ENCODE assay signal across 20 cellular contexts in genomic region chr2:143572421-143572820, GRCh38.
DNase-seq lines count a peak whose midpoint lies in the region; ATAC-seq and TF ChIP-seq lines count a peak whose summit lies in the region.
"Had no signal": no experiment of that assay in that cellular context is flagged by ENCODE, and none has a peak within 500 bp of the region (broad histone marks: within the 10 kb centered on the region; RNA-seq: fewer than 3 reads in every experiment).

No MANE protein-coding gene starts in this region.

- H3K4me1 ChIP-seq in CD8-positive, alpha-beta memory T cell (ENCODE audit: insufficient read depth, low read length), result no peaks in the 10 kb centered on the region
- H3K4me1 ChIP-seq: Caco-2, SJSA1 had no signal

- H3K27ac Mint-ChIP-seq in activated naive CD4-positive, alpha-beta T cell treated with anti-CD3 and anti-CD28 coated beads, Interleukin-2, amount 50 U/mL, for 72 hours, result peak overlapping the region; percentile 1 to 19
- no peak overlapping the region for H3K27ac Mint-ChIP-seq in activated naive CD4-positive, alpha-beta T cell treated with anti-CD3 and anti-CD28 coated beads, Interleukin-2, amount 10 ng/mL, durations not matched to agents 7 days and 5 days
- peak overlapping the region in 3 of 8 donors; percentile 2 to 72 (median 64) for H3K27ac Mint-ChIP-seq in CD8-positive, alpha-beta memory T cell
- H3K27ac Mint-ChIP-seq: B cell, GM23338 had no signal

- no peaks in the 10 kb centered on the region for H3K27me3 Mint-ChIP-seq in activated naive CD4-positive, alpha-beta T cell treated with anti-CD3 and anti-CD28 coated beads, Interleukin-2, amount 10 ng/mL, durations not matched to agents 7 days and 5 days
- no peaks in the 10 kb centered on the region for H3K27me3 Mint-ChIP-seq in CD8-positive, alpha-beta memory T cell
- H3K27me3 Mint-ChIP-seq: B cell had no signal

- H3K36me3 Mint-ChIP-seq in activated naive CD4-positive, alpha-beta T cell treated with anti-CD3 and anti-CD28 coated beads, Interleukin-2, amount 50 U/mL, for 72 hours, result peaks cover 9 to 11% of the 10 kb centered on the region in 2 donors
- peaks cover 42% of the 10 kb centered on the region for H3K36me3 Mint-ChIP-seq in activated naive CD4-positive, alpha-beta T cell treated with anti-CD3 and anti-CD28 coated beads, Interleukin-2, amount 10 ng/mL, durations not matched to agents 7 days and 5 days
- peaks cover 12 to 54% (median 29%) of the 10 kb centered on the region in 3 donors for H3K36me3 Mint-ChIP-seq in CD8-positive, alpha-beta memory T cell

- POLR2A ChIA-PET in RWPE1 (lab: Yijun Ruan, JAX; ENCODE audit: low non-redundant PET), result no interaction called here
- POLR2A ChIA-PET in CD8-positive, alpha-beta memory T cell (lab: Charles Lee), result no interaction called here

- no peaks in the 10 kb centered on the region for H3K4me1 Mint-ChIP-seq in activated naive CD4-positive, alpha-beta T cell treated with anti-CD3 and anti-CD28 coated beads, Interleukin-2, amount 10 ng/mL, durations not matched to agents 7 days and 5 days
- H3K4me1 Mint-ChIP-seq in CD8-positive, alpha-beta memory T cell, result peaks cover 29 to 52% (median 43%) of the 10 kb centered on the region in 3 donors
- H3K4me1 Mint-ChIP-seq: B cell, CD14-positive monocyte had no signal

- no peak overlapping the region for H3K27ac ChIP-seq in RWPE1
- H3K27ac ChIP-seq in CD8-positive, alpha-beta memory T cell (ENCODE audit: low read depth, low read length), result no peak overlapping the region
- H3K27ac ChIP-seq: SJSA1 had no signal

- no peak for TF ChIP-seq CTCF in RWPE1 (conservative IDR thresholded peaks at IDR 0.05; ENCODE audit: low read depth)
- TF ChIP-seq CTCF in epithelial cell of esophagus (IDR thresholded peaks at IDR 0.05; ENCODE audit: insufficient read depth, low read depth, low read length, missing control alignments), result no peak

- CTCF ChIA-PET in activated naive CD4-positive, alpha-beta T cell treated with anti-CD3 and anti-CD28 coated beads, Interleukin-2, amount 10 ng/mL, durations not matched to agents 7 days and 5 days (lab: Charles Lee), result no interaction called here
- CTCF ChIA-PET in RWPE1 (lab: Yijun Ruan, JAX), result interaction anchor here (0.7 kb wide), 1 partner anchor 219 kb away, joined by 3 read pairs; no protein-coding TSS in a partner anchor
- CTCF ChIA-PET in CD8-positive, alpha-beta memory T cell (lab: Charles Lee), result interaction anchor here (0.6 kb wide), 1 partner anchor 12 kb away, joined by 3 read pairs; no protein-coding TSS in a partner anchor

- no peak for ATAC-seq in activated naive CD4-positive, alpha-beta T cell treated with anti-CD3 and anti-CD28 coated beads, Interleukin-2, amount 50 U/mL, for 72 hours
- ATAC-seq in HG03139 (IDR thresholded peaks at IDR 0.05; ENCODE audit: unreplicated experiment), result no peak
- ATAC-seq: GM23338 had no signal

- no peaks in the 10 kb centered on the region for H3K27me3 ChIP-seq in CD8-positive, alpha-beta memory T cell (ENCODE audit: insufficient read depth, low read length, poor library complexity, severe bottlenecking)
- H3K27me3 ChIP-seq: SJSA1 had no signal

- no peak for DNase-seq in activated naive CD4-positive, alpha-beta T cell treated with anti-CD3 and anti-CD28 coated beads, Interleukin-2, amount 50 U/mL, for 72 hours (ENCODE audit: low spot score in 2 of 2)
- DNase-seq in activated naive CD4-positive, alpha-beta T cell treated with anti-CD3 and anti-CD28 coated beads, Interleukin-2, amount 10 ng/mL, durations not matched to agents 7 days and 5 days, result no peak
- DNase-seq in RWPE1 (ENCODE audit: low spot score), result peak; percentile 24
- peak; percentile 59 for DNase-seq in epithelial cell of esophagus (ENCODE audit: low read depth)
- DNase-seq in amniotic stem cell (lab: John Stamatoyannopoulos, UW), result no peak
- no peak for DNase-seq in CD8-positive, alpha-beta memory T cell
- DNase-seq: Caco-2, DMS 273 treated with DMSO at 0.1 percent for 48 hours, KG1, NCI-H1092 treated with DMSO at 0.1 percent for 48 hours, NCI-H1436 treated with DMSO at 0.1 percent for 48 hours, NCI-H1930, NCI-H510A, NCI-H748 treated with DMSO at 0.1 percent for 48 hours had no signal

- H3K36me3 ChIP-seq in CD8-positive, alpha-beta memory T cell (ENCODE audit: insufficient read depth, low read length), result no peaks in the 10 kb centered on the region
- H3K36me3 ChIP-seq: HAP-1, SJSA1 had no signal

- H3K9me3 ChIP-seq in CD8-positive, alpha-beta memory T cell (ENCODE audit: low read length), result no peaks in the 10 kb centered on the region
- H3K9me3 ChIP-seq: Caco-2, HAP-1, SJSA1 had no signal

- H3K9me3 Mint-ChIP-seq in activated naive CD4-positive, alpha-beta T cell treated with anti-CD3 and anti-CD28 coated beads, Interleukin-2, amount 50 U/mL, for 72 hours, result no peaks in the 10 kb centered on the region
- peaks cover 3% of the 10 kb centered on the region for H3K9me3 Mint-ChIP-seq in activated naive CD4-positive, alpha-beta T cell treated with anti-CD3 and anti-CD28 coated beads, Interleukin-2, amount 10 ng/mL, durations not matched to agents 7 days and 5 days
- peaks cover 0 to 2% (median 0%) of the 10 kb centered on the region in 5 donors for H3K9me3 Mint-ChIP-seq in CD8-positive, alpha-beta memory T cell
- H3K9me3 Mint-ChIP-seq: CD14-positive monocyte, GM23338 had no signal

- H3K4me3 ChIP-seq in epithelial cell of esophagus (ENCODE audit: low read length), result no peak overlapping the region
- H3K4me3 ChIP-seq in CD8-positive, alpha-beta memory T cell (ENCODE audit: low read length), result no peak overlapping the region
- H3K4me3 ChIP-seq: GM23338, HAP-1, SJSA1 had no signal

- no peak overlapping the region for H3K4me3 Mint-ChIP-seq in activated naive CD4-positive, alpha-beta T cell treated with anti-CD3 and anti-CD28 coated beads, Interleukin-2, amount 10 ng/mL, durations not matched to agents 7 days and 5 days
- H3K4me3 Mint-ChIP-seq in CD8-positive, alpha-beta memory T cell, result no peak overlapping the region
- H3K4me3 Mint-ChIP-seq: B cell, CD14-positive monocyte, GM23338 had no signal

Comparison
In these comparisons a context has a peak if more than half of its experiments do, and no peak if none do; other contexts are left out.
1. DNase-seq: peak in RWPE1 (single experiment) and epithelial cell of esophagus (single experiment); none in activated naive CD4-positive, alpha-beta T cell treated with anti-CD3 and anti-CD28 coated beads, Interleukin-2, amount 50 U/mL, for 72 hours (0 of 2), activated naive CD4-positive, alpha-beta T cell treated with anti-CD3 and anti-CD28 coated beads, Interleukin-2, amount 10 ng/mL, durations not matched to agents 7 days and 5 days (single experiment), amniotic stem cell (single experiment) and CD8-positive, alpha-beta memory T cell (0 of 5).